Comparison of ENCODE assay signal across 19 cellular contexts in the genomic region with DNA sequence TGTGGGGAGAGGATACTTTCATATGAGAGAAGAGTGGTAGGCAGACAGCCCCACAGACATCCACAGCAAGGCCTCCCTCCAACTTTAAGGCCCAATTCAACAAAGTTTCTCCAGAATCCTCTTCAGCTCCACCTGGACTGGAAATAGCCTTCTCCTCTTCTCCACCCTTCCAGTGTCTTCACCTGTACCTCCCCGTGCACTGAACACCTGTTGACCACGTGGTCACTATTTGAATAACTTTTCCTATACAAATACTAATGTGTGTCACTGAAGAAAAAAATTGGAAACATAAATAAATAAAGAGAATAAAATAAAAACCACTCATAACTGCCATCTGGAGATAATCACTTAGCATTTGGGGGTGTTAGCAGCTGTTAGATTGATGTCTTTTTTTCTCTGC. TPM values are rescaled to one million over a fixed set of nuclear protein-coding genes. Genes with fewer than 3 reads are reported as not detected.
A peak's percentile ranks its signal among the peaks of the same experiment; 100 is the strongest.
DNase-seq lines count a peak whose midpoint lies in the region; ATAC-seq and TF ChIP-seq lines count a peak whose summit lies in the region.
"Had no signal": no experiment of that assay in that cellular context is flagged by ENCODE, and none has a peak within 500 bp of the region (broad histone marks: within the 10 kb centered on the region; RNA-seq: fewer than 3 reads in every experiment).

No MANE protein-coding gene starts in this region.

- H3K79me1 ChIP-seq in mesenchymal stem cell (replicated peaks; ENCODE audit: low read length, poor library complexity, severe bottlenecking) = no peaks in the 10 kb centered on the region

- H3K23ac ChIP-seq in mesenchymal stem cell (ENCODE audit: low read length in 2 of 2) = no peak overlapping the region

- no peak overlapping the region for H3K4ac ChIP-seq in mesenchymal stem cell (ENCODE audit: low read depth in 1 of 2, low read length in 2 of 2)

- H2AFZ ChIP-seq in mesenchymal stem cell (ENCODE audit: low read depth, low read length) = no peak overlapping the region

- H3K9ac ChIP-seq in mesenchymal stem cell (ENCODE audit: low read length) = no peak overlapping the region

- no peak for TF ChIP-seq POLR2A in vagina (IDR thresholded peaks at IDR 0.05)

- H3K14ac ChIP-seq in mesenchymal stem cell (ENCODE audit: low read length in 2 of 2) = no peak overlapping the region

- H3K36me3 ChIP-seq in right atrium auricular region (no peaks in the 10 kb centered on the region), mesenchymal stem cell (ENCODE audit: control insufficient read depth in 1 of 2, insufficient read depth in 2 of 2, low read depth in 1 of 2, low read length in 2 of 2) (no peaks in the 10 kb centered on the region), vagina (no peaks in the 10 kb centered on the region)
- H3K36me3 ChIP-seq: thyroid gland had no signal

- H3K27me3 ChIP-seq in right atrium auricular region = no peaks in the 10 kb centered on the region
- H3K27me3 ChIP-seq in mesenchymal stem cell (ENCODE audit: control insufficient read depth in 1 of 2, insufficient read depth in 1 of 2, low read length in 2 of 2) = no peaks in the 10 kb centered on the region
- no peaks in the 10 kb centered on the region for H3K27me3 ChIP-seq in vagina
- H3K27me3 ChIP-seq: thyroid gland had no signal

- no peak overlapping the region for H2BK12ac ChIP-seq in mesenchymal stem cell (ENCODE audit: low read length in 2 of 2)

- peaks cover 0 to 32% of the 10 kb centered on the region in 2 donors for H3K4me1 ChIP-seq in right atrium auricular region
- H3K4me1 ChIP-seq in mesenchymal stem cell (ENCODE audit: control insufficient read depth, insufficient read depth, low read depth, low read length) = peaks cover 8% of the 10 kb centered on the region
- H3K4me1 ChIP-seq in vagina = peaks cover 44% of the 10 kb centered on the region

- no peak overlapping the region for H4K91ac ChIP-seq in mesenchymal stem cell (ENCODE audit: low read length)

- DNase-seq in right atrium auricular region (ENCODE audit: low spot score) (no peak), Right ventricle myocardium inferior (ENCODE audit: missing footprints) (no peak), NCI-H2196 (lab: John Stamatoyannopoulos, UW; ENCODE audit: unreplicated experiment) (peak; percentile 47), mesenchymal stem cell (no peak), vagina (ENCODE audit: extremely low spot score in 2 of 2) (no peak), SKM-1 treated with dmso at 0.1 percent for 144 hours (lab: John Stamatoyannopoulos, UW; ENCODE audit: unreplicated experiment) (no peak)
- no peak for DNase-seq in activated T-cell treated with anti-CD3 and anti-CD28 coated beads, Interleukin-2, amount 50 U/mL, for 1 hour
- DNase-seq: activated CD4-positive, alpha-beta T cell treated with anti-CD3 and anti-CD28 coated beads for 48 hours; activated effector memory CD4-positive, alpha-beta T cell treated with anti-CD3 and anti-CD28 coated beads, Interleukin-2, amount 50 U/mL, for 16 hours; amniotic stem cell; caudate nucleus; EL; erythroblast; foreskin melanocyte; NCI-H1092 treated with DMSO at 0.1 percent for 48 hours; NCI-H226; stimulated activated CD4-positive, alpha-beta T cell treated with anti-CD3 and anti-CD28 coated beads, Interleukin-15, amount 100 ng/mL, for 24 hours; thyroid gland had no signal

- WGBS in mesenchymal stem cell = no CpG with 5 or more reads among the region's 2 CpGs

- no peak for TF ChIP-seq CTCF in right atrium auricular region (IDR thresholded peaks at IDR 0.05)
- no peak for TF ChIP-seq CTCF in vagina (IDR thresholded peaks at IDR 0.05)

- intact Hi-C loops in Right ventricle myocardium inferior (cut with DNase I) (no loop called here), vagina (cut with DNase I) (no loop called here)

- no peak overlapping the region for H2AK5ac ChIP-seq in mesenchymal stem cell (ENCODE audit: low read length, severe bottlenecking)

- H3K4me2 ChIP-seq in mesenchymal stem cell (ENCODE audit: low read length, poor library complexity, severe bottlenecking) = no peak overlapping the region

- H2BK120ac ChIP-seq in mesenchymal stem cell (ENCODE audit: low read depth, low read length) = no peak overlapping the region

- no peak overlapping the region for H3K18ac ChIP-seq in mesenchymal stem cell (ENCODE audit: low read depth in 1 of 2, low read length in 2 of 2)

- H3K27ac ChIP-seq in right atrium auricular region (peak overlapping the region; percentile 61 to 93), mesenchymal stem cell (ENCODE audit: low read length, poor library complexity, severe bottlenecking) (no peak overlapping the region), vagina (peak overlapping the region; percentile 22)
- H3K27ac ChIP-seq: thyroid gland had no signal

- ATAC-seq in Right ventricle myocardium inferior (no peak), GM19467 (IDR thresholded peaks at IDR 0.05; ENCODE audit: unreplicated experiment) (no peak)

- H3K4me3 ChIP-seq in right atrium auricular region (no peak overlapping the region), mesenchymal stem cell (ENCODE audit: insufficient read depth in 1 of 2, low read depth in 1 of 2, low read length in 2 of 2) (no peak overlapping the region), vagina (no peak overlapping the region)
- H3K4me3 ChIP-seq: thyroid gland had no signal

- H3K9me3 ChIP-seq in right atrium auricular region (no peaks in the 10 kb centered on the region), mesenchymal stem cell (ENCODE audit: control insufficient read depth, low read length) (no peaks in the 10 kb centered on the region), vagina (no peaks in the 10 kb centered on the region)
- H3K9me3 ChIP-seq: thyroid gland had no signal

- H2BK15ac ChIP-seq in mesenchymal stem cell (ENCODE audit: low read depth, poor library complexity, severe bottlenecking) = peak overlapping the region; percentile 36

- H4K8ac ChIP-seq in mesenchymal stem cell (ENCODE audit: low read length) = peak overlapping the region; percentile 63

- H2BK5ac ChIP-seq in mesenchymal stem cell (ENCODE audit: low read depth, low read length, poor library complexity, severe bottlenecking) = no peak overlapping the region

RNA-seq across cellular contexts. Expression of gene CCNL1, which starts 52.9 kb away (rescaled TPM):
- total RNA-seq in right atrium auricular region (10 to 100 TPM; 43.8 to 44.3 TPM), Right ventricle myocardium inferior (21.2 TPM), vagina (269 TPM)
- polyA plus RNA-seq in mesenchymal stem cell (2013, experiment 1 of 2) = 87.8 TPM
- polyA plus RNA-seq in mesenchymal stem cell (2013, experiment 2 of 2) = 78.4 TPM
